Comparison of ENCODE assay signal across 8 cellular contexts in genomic region chrX:11665144-11666040, GRCh38.
DNase-seq lines count a peak whose midpoint lies in the region; ATAC-seq and TF ChIP-seq lines count a peak whose summit lies in the region.

Gene ARHGAP6 (minus strand): TSS chrX:11665920. CDS start chrX:11664828, 1,092 bp downstream.

- ATAC-seq in GM18519 (IDR thresholded peaks at IDR 0.05; ENCODE audit: low FRiP score, unreplicated experiment) (no peak), HG02885 (IDR thresholded peaks at IDR 0.05; ENCODE audit: poor library complexity, unreplicated experiment) (no peak), HG03469 (IDR thresholded peaks at IDR 0.05; ENCODE audit: unreplicated experiment) (no peak)

- H3K36me3 ChIP-seq in muscle layer of duodenum (ENCODE audit: control insufficient read depth in 1 of 2, insufficient read depth in 2 of 2, low read length in 2 of 2): no peaks in the 10 kb centered on the region

- no peak within 1 kb of the TSS for H3K27ac ChIP-seq in muscle layer of duodenum (ENCODE audit: low read length)

- H3K4me3 ChIP-seq in epithelial cell of esophagus (ENCODE audit: low read length): peak within 1 kb of the TSS; percentile 21
- H3K4me3 ChIP-seq in muscle layer of duodenum (ENCODE audit: low read depth in 1 of 2, low read length in 2 of 2): peak within 1 kb of the TSS; percentile 46 to 73

- H3K4me1 ChIP-seq in muscle layer of duodenum (ENCODE audit: control insufficient read depth in 1 of 2, insufficient read depth in 2 of 2, low read length in 2 of 2): peaks cover 0 to 3% of the 10 kb centered on the region in 2 donors

- no peak for TF ChIP-seq CTCF in epithelial cell of esophagus (IDR thresholded peaks at IDR 0.05; ENCODE audit: insufficient read depth, low read depth, low read length, missing control alignments)

- no peaks in the 10 kb centered on the region for H3K9me3 ChIP-seq in muscle layer of duodenum (ENCODE audit: control insufficient read depth in 1 of 2, low read length in 2 of 2)

- H3K27me3 ChIP-seq in muscle layer of duodenum (ENCODE audit: low read depth, low read length): no peaks in the 10 kb centered on the region

- DNase-seq in EH (ENCODE audit: low read depth) (peak; percentile 47), NCI-H128 (lab: John Stamatoyannopoulos, UW; ENCODE audit: unreplicated experiment) (peak; percentile 0), epithelial cell of esophagus (ENCODE audit: low read depth) (peak; percentile 34)
- no peak for DNase-seq in activated effector memory CD4-positive, alpha-beta T cell treated with anti-CD3 and anti-CD28 coated beads, Interleukin-2, amount 50 U/mL, for 16 hours
